In genomic region chr15:83474578-83474977, GRCh38 we compare ENCODE assay signal across 18 cellular contexts. TPM values are rescaled to one million over a fixed set of nuclear protein-coding genes. Genes with fewer than 3 reads are reported as not detected.
"Had no signal": no experiment of that assay in that cellular context is flagged by ENCODE, and none has a peak within 500 bp of the region (broad histone marks: within the 10 kb centered on the region; RNA-seq: fewer than 3 reads in every experiment).

No MANE protein-coding gene starts in this region.

- DNase-seq: activated CD4-positive, alpha-beta T cell treated with anti-CD3 and anti-CD28 coated beads, Interleukin-2, amount 50 U/mL, for 4 hours; activated naive CD4-positive, alpha-beta T cell treated with Interleukin-2 at 50 U/mL for 16 hours; aorta; right cardiac atrium; stimulated activated CD4-positive, alpha-beta T cell treated with anti-CD3 and anti-CD28 coated beads, Interleukin-15, amount 100 ng/mL, for 24 hours; stimulated activated CD4-positive, alpha-beta T cell treated with anti-CD3 and anti-CD28 coated beads, Interleukin-4, amount 100 ng/mL, for 1 hour; stimulated activated naive CD4-positive, alpha-beta T cell; T-cell; T-helper 9 cell; upper lobe of left lung had no signal

- H3K27ac ChIP-seq: breast epithelium, skin epidermis, upper lobe of left lung had no signal

- H3K4me3 ChIP-seq: breast epithelium, skin epidermis, upper lobe of left lung had no signal

- H3K4me3 Mint-ChIP-seq: activated T-helper 17 cell treated with anti-CD3 and anti-CD28 coated beads, Interleukin-2, amount 50 U/mL, for 72 hours; natural killer cell treated with Interleukin-12 subunit alpha and Interleukin-12 subunit beta and Interleukin-15 and Interleukin-18, amount 100 ng/mL, for 72 hours; T-cell had no signal

- H3K4me1 ChIP-seq: breast epithelium, upper lobe of left lung had no signal

- H3K36me3 ChIP-seq: breast epithelium, upper lobe of left lung had no signal

- H3K27ac Mint-ChIP-seq: activated T-helper 17 cell treated with anti-CD3 and anti-CD28 coated beads, Interleukin-2, amount 50 U/mL, for 72 hours; natural killer cell treated with Interleukin-12 subunit alpha and Interleukin-12 subunit beta and Interleukin-15 and Interleukin-18, amount 100 ng/mL, for 72 hours; T-cell had no signal

- FAIRE-seq: endometrium had no signal

- H3K4me1 Mint-ChIP-seq: activated T-helper 17 cell treated with anti-CD3 and anti-CD28 coated beads, Interleukin-2, amount 50 U/mL, for 72 hours; T-cell had no signal

- H3K36me3 Mint-ChIP-seq: natural killer cell treated with Interleukin-12 subunit alpha and Interleukin-12 subunit beta and Interleukin-15 and Interleukin-18, amount 100 ng/mL, for 72 hours; T-cell had no signal

- H3K9me3 ChIP-seq: breast epithelium, upper lobe of left lung had no signal

- H3K9me3 Mint-ChIP-seq: activated T-helper 17 cell treated with anti-CD3 and anti-CD28 coated beads, Interleukin-2, amount 50 U/mL, for 72 hours; natural killer cell treated with Interleukin-12 subunit alpha and Interleukin-12 subunit beta and Interleukin-15 and Interleukin-18, amount 100 ng/mL, for 72 hours; T-cell had no signal

- H3K27me3 ChIP-seq: breast epithelium, upper lobe of left lung had no signal

RNA-seq across cellular contexts. Expression of gene SH3GL3, which starts 27.4 kb away (rescaled TPM):
- total RNA-seq: breast epithelium; mesenteric fat pad; natural killer cell treated with Interleukin-12 subunit alpha and Interleukin-12 subunit beta and Interleukin-15 and Interleukin-18, amount 100 ng/mL, for 72 hours; subcutaneous adipose tissue; T-cell had no signal
- polyA plus RNA-seq: aorta, liver had no signal
